Comparison of ENCODE assay signal across 13 cellular contexts in genomic region chr11:125315088-125315740, GRCh38.
DNase-seq lines count a peak whose midpoint lies in the region; ATAC-seq and TF ChIP-seq lines count a peak whose summit lies in the region.
"Had no signal": no experiment of that assay in that cellular context is flagged by ENCODE, and none has a peak within 500 bp of the region (broad histone marks: within the 10 kb centered on the region; RNA-seq: fewer than 3 reads in every experiment).

No MANE protein-coding gene starts in this region.

- peak overlapping the region; percentile 12; the same call in 1 of the 2 replicates for H3K27ac ChIP-seq in SJCRH30
- no peak overlapping the region for H3K27ac ChIP-seq in tibial artery

- peaks cover 17% of the 10 kb centered on the region for H3K27me3 Mint-ChIP-seq in stimulated activated memory B cell treated with anti-CD40 and anti-IgM and Interleukin-4, amounts not matched to agents 10 μg/mL and 1 μg/mL and 100 μg/mL, for 72 hours

- TF ChIP-seq CTCF in tibial artery (IDR thresholded peaks at IDR 0.05) = no peak

- H3K27me3 ChIP-seq in MG63 (no peaks in the 10 kb centered on the region), SJCRH30 (no peaks in the 10 kb centered on the region), tibial artery (no peaks in the 10 kb centered on the region)

- H3K4me1 ChIP-seq in SJCRH30 (peaks cover 12% of the 10 kb centered on the region), tibial artery (peaks cover 0 to 6% (median 2%) of the 10 kb centered on the region in 4 donors)

- no peak overlapping the region for H3K4me3 ChIP-seq in MG63
- H3K4me3 ChIP-seq in SJCRH30 = no peak overlapping the region
- no peak overlapping the region for H3K4me3 ChIP-seq in tibial artery

- H3K36me3 ChIP-seq in MG63 = peaks cover 13% of the 10 kb centered on the region
- no peaks in the 10 kb centered on the region for H3K36me3 ChIP-seq in SJCRH30
- no peaks in the 10 kb centered on the region for H3K36me3 ChIP-seq in tibial artery

- DNase-seq in MG63 = peak; percentile 97
- DNase-seq in SJCRH30 = peak; percentile 77 to 84
- DNase-seq in left ventricle myocardium superior = peak; percentile 74
- DNase-seq in tibial artery = no peak
- no peak for DNase-seq in activated CD4-positive, alpha-beta T cell treated with anti-CD3 and anti-CD28 coated beads, Interleukin-2, amount 50 U/mL, for 48 hours
- no peak for DNase-seq in kidney tubule cell (ENCODE audit: low spot score)
- DNase-seq: activated naive CD4-positive, alpha-beta T cell treated with anti-CD3 and anti-CD28 coated beads, Interleukin-2, amount 10 ng/mL, durations not matched to agents 7 days and 5 days; Calu3; effector memory CD4-positive, alpha-beta T cell; NCI-H2081 treated with DMSO at 0.1 percent for 48 hours had no signal

- H3K9me3 Mint-ChIP-seq in stimulated activated memory B cell treated with anti-CD40 and anti-IgM and Interleukin-4, amounts not matched to agents 10 μg/mL and 1 μg/mL and 100 μg/mL, for 72 hours = no peaks in the 10 kb centered on the region
- H3K9me3 Mint-ChIP-seq: activated naive CD4-positive, alpha-beta T cell treated with anti-CD3 and anti-CD28 coated beads, Interleukin-2, amount 10 ng/mL, durations not matched to agents 7 days and 5 days had no signal

- H3K4me1 Mint-ChIP-seq in stimulated activated memory B cell treated with anti-CD40 and anti-IgM and Interleukin-4, amounts not matched to agents 10 μg/mL and 1 μg/mL and 100 μg/mL, for 72 hours = no peaks in the 10 kb centered on the region
- H3K4me1 Mint-ChIP-seq: activated naive CD4-positive, alpha-beta T cell treated with anti-CD3 and anti-CD28 coated beads, Interleukin-2, amount 10 ng/mL, durations not matched to agents 7 days and 5 days had no signal

- intact Hi-C loops in left ventricle myocardium superior (cut with micrococcal nuclease) (no loop called here), tibial artery (cut with DNase I; ENCODE audit: low total_unique reads) (no loop called here)

- peak; percentile 79 for ATAC-seq in left ventricle myocardium superior
- peak; percentile 20 for ATAC-seq in stimulated activated memory B cell treated with anti-CD40 and anti-IgM and Interleukin-4, amounts not matched to agents 10 μg/mL and 1 μg/mL and 100 μg/mL, for 72 hours
- no peak for ATAC-seq in HG02642 (IDR thresholded peaks at IDR 0.05; ENCODE audit: poor library complexity, unreplicated experiment)

- no peak overlapping the region for H3K27ac Mint-ChIP-seq in stimulated activated memory B cell treated with anti-CD40 and anti-IgM and Interleukin-4, amounts not matched to agents 10 μg/mL and 1 μg/mL and 100 μg/mL, for 72 hours
- H3K27ac Mint-ChIP-seq: activated naive CD4-positive, alpha-beta T cell treated with anti-CD3 and anti-CD28 coated beads, Interleukin-2, amount 10 ng/mL, durations not matched to agents 7 days and 5 days; type B pancreatic cell had no signal

- H3K4me3 Mint-ChIP-seq in stimulated activated memory B cell treated with anti-CD40 and anti-IgM and Interleukin-4, amounts not matched to agents 10 μg/mL and 1 μg/mL and 100 μg/mL, for 72 hours = no peak overlapping the region
- H3K4me3 Mint-ChIP-seq: activated naive CD4-positive, alpha-beta T cell treated with anti-CD3 and anti-CD28 coated beads, Interleukin-2, amount 10 ng/mL, durations not matched to agents 7 days and 5 days; type B pancreatic cell had no signal

- peaks cover 10% of the 10 kb centered on the region; the same call in 1 of the 2 replicates for H3K9me3 ChIP-seq in MG63
- no peaks in the 10 kb centered on the region for H3K9me3 ChIP-seq in SJCRH30 (replicated peaks)
- H3K9me3 ChIP-seq in tibial artery = no peaks in the 10 kb centered on the region

- no peaks in the 10 kb centered on the region for H3K36me3 Mint-ChIP-seq in stimulated activated memory B cell treated with anti-CD40 and anti-IgM and Interleukin-4, amounts not matched to agents 10 μg/mL and 1 μg/mL and 100 μg/mL, for 72 hours
- H3K36me3 Mint-ChIP-seq: activated naive CD4-positive, alpha-beta T cell treated with anti-CD3 and anti-CD28 coated beads, Interleukin-2, amount 10 ng/mL, durations not matched to agents 7 days and 5 days had no signal

Comparison
In these comparisons a context has a peak if more than half of its experiments do, and no peak if none do; other contexts are left out.
1. DNase-seq: peak in MG63 (single experiment), SJCRH30 (2 of 2) and left ventricle myocardium superior (single experiment); none in tibial artery (0 of 2), activated CD4-positive, alpha-beta T cell treated with anti-CD3 and anti-CD28 coated beads, Interleukin-2, amount 50 U/mL, for 48 hours (0 of 2) and kidney tubule cell (single experiment).